Comparison of ENCODE assay signal across 7 cellular contexts in the genomic region with DNA sequence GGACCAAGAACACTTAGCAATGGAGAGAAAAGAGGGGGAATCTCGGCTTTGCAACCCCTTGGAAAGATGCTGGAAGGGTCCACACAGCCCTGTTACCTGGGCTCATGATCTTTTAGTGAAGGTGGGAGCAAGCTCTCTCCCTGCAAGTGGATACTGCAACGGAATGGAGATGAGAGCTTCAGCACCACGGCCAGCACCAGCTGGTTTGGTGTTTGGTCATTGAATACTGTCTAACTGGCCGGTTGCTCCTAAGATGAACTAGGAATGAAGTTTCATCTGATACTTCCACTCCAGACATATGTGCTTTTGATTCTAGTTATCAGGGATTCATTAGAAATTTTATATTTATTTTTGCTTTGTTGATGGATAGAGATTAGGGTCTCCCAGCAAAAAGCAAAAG. TPM values are rescaled to one million over a fixed set of nuclear protein-coding genes. Genes with fewer than 3 reads are reported as not detected.
A peak's percentile ranks its signal among the peaks of the same experiment; 100 is the strongest.
DNase-seq lines count a peak whose midpoint lies in the region; ATAC-seq and TF ChIP-seq lines count a peak whose summit lies in the region.

No MANE protein-coding gene starts in this region.

- H3K4me1 ChIP-seq in GM23338 (ENCODE audit: insufficient read depth): peaks cover 12% of the 10 kb centered on the region

- intact Hi-C loops in activated T-helper 1 cell treated with anti-CD3 and anti-CD28 coated beads, Interleukin-12 subunit alpha, Interleukin-12 subunit beta, Interleukin-2, Interleukin-4 antibody, amounts not matched to agents 30 ng/mL and 10 ng/mL and 1 ng/mL, durations not matched to agents 14 hours and 24 hours and 36 hours (cut with micrococcal nuclease): no loop called here

- no peaks in the 10 kb centered on the region for H3K9me2 ChIP-seq in GM23338 (ENCODE audit: insufficient read depth)

- no peak overlapping the region for H2AFZ ChIP-seq in GM23338

- no peak overlapping the region for H3K27ac ChIP-seq in GM23338 (ENCODE audit: low read depth)

- H3F3A ChIP-seq in GM23338 (replicated peaks; ENCODE audit: low read depth): no peaks in the 10 kb centered on the region

- no peak overlapping the region for H3K4me3 Mint-ChIP-seq in GM23338
- H3K4me3 Mint-ChIP-seq in mesothelial cell of epicardium: no peak overlapping the region
- H3K4me3 Mint-ChIP-seq in activated T-helper 1 cell treated with anti-CD3 and anti-CD28 coated beads, Interleukin-12 subunit alpha, Interleukin-12 subunit beta, Interleukin-2, Interleukin-4 antibody, amounts not matched to agents 30 ng/mL and 10 ng/mL and 1 ng/mL, durations not matched to agents 14 hours and 24 hours and 36 hours: no peak overlapping the region

- no peaks in the 10 kb centered on the region for H4K20me1 ChIP-seq in GM23338 (replicated peaks; ENCODE audit: insufficient read depth)

- no peak overlapping the region for H3K27ac Mint-ChIP-seq in GM23338
- no peak overlapping the region for H3K27ac Mint-ChIP-seq in mesothelial cell of epicardium
- H3K27ac Mint-ChIP-seq in activated T-helper 1 cell treated with anti-CD3 and anti-CD28 coated beads, Interleukin-12 subunit alpha, Interleukin-12 subunit beta, Interleukin-2, Interleukin-4 antibody, amounts not matched to agents 30 ng/mL and 10 ng/mL and 1 ng/mL, durations not matched to agents 14 hours and 24 hours and 36 hours: no peak overlapping the region

- TF ChIP-seq CTCF in GM23338 (conservative IDR thresholded peaks at IDR 0.05; ENCODE audit: low read depth in 2 of 2) (no peak), mesothelial cell of epicardium (IDR thresholded peaks at IDR 0.05; ENCODE audit: unreplicated experiment) (no peak)

- H3K36me3 Mint-ChIP-seq in GM23338 (ENCODE audit: low read depth) (no peaks in the 10 kb centered on the region), mesothelial cell of epicardium (no peaks in the 10 kb centered on the region)
- H3K36me3 Mint-ChIP-seq in activated T-helper 1 cell treated with anti-CD3 and anti-CD28 coated beads, Interleukin-12 subunit alpha, Interleukin-12 subunit beta, Interleukin-2, Interleukin-4 antibody, amounts not matched to agents 30 ng/mL and 10 ng/mL and 1 ng/mL, durations not matched to agents 14 hours and 24 hours and 36 hours (ENCODE audit: low read depth): no peaks in the 10 kb centered on the region

- DNase-seq in GM23338 (ENCODE audit: low spot score): peak; percentile 87
- peak; percentile 25 for DNase-seq in NAMALWA (ENCODE audit: low spot score)
- peak; percentile 15 to 47 for DNase-seq in dermis microvascular lymphatic vessel endothelial cell (ENCODE audit: low read depth in 2 of 2)
- peak; percentile 39 to 75 for DNase-seq in mesothelial cell of epicardium (ENCODE audit: low spot score in 2 of 2, unreplicated experiment in 2 of 2)
- no peak for DNase-seq in activated T-helper 1 cell treated with anti-CD3 and anti-CD28 coated beads, Interleukin-12 subunit alpha, Interleukin-12 subunit beta, Interleukin-2, Interleukin-4 antibody, amounts not matched to agents 30 ng/mL and 10 ng/mL and 1 ng/mL, durations not matched to agents 14 hours and 24 hours and 36 hours (ENCODE audit: low spot score)
- no peak for DNase-seq in stimulated activated CD4-positive, alpha-beta T cell treated with anti-CD3 and anti-CD28 coated beads, Interleukin-12 subunit alpha, Interleukin-12 subunit beta, amount 100 ng/mL, for 4 hours
- DNase-seq in activated naive CD4-positive, alpha-beta T cell (lab: John Stamatoyannopoulos, UW): no peak

- no peaks in the 10 kb centered on the region for H3K79me2 ChIP-seq in GM23338 (replicated peaks; ENCODE audit: insufficient read depth)

- H3K36me3 ChIP-seq in GM23338 (ENCODE audit: insufficient read depth): no peaks in the 10 kb centered on the region

- no peak overlapping the region for H3K4me2 ChIP-seq in GM23338

- H3K4me1 Mint-ChIP-seq in GM23338: peaks cover 19% of the 10 kb centered on the region
- no peaks in the 10 kb centered on the region for H3K4me1 Mint-ChIP-seq in mesothelial cell of epicardium
- H3K4me1 Mint-ChIP-seq in activated T-helper 1 cell treated with anti-CD3 and anti-CD28 coated beads, Interleukin-12 subunit alpha, Interleukin-12 subunit beta, Interleukin-2, Interleukin-4 antibody, amounts not matched to agents 30 ng/mL and 10 ng/mL and 1 ng/mL, durations not matched to agents 14 hours and 24 hours and 36 hours (ENCODE audit: low read depth): no peaks in the 10 kb centered on the region

- ATAC-seq in GM23338: peak; percentile 59

- peaks cover 16% of the 10 kb centered on the region for H3K27me3 Mint-ChIP-seq in GM23338 (ENCODE audit: insufficient read depth, low read depth, poor library complexity)
- H3K27me3 Mint-ChIP-seq in mesothelial cell of epicardium (ENCODE audit: low read depth): peaks cover 78% of the 10 kb centered on the region
- peaks cover 9% of the 10 kb centered on the region for H3K27me3 Mint-ChIP-seq in activated T-helper 1 cell treated with anti-CD3 and anti-CD28 coated beads, Interleukin-12 subunit alpha, Interleukin-12 subunit beta, Interleukin-2, Interleukin-4 antibody, amounts not matched to agents 30 ng/mL and 10 ng/mL and 1 ng/mL, durations not matched to agents 14 hours and 24 hours and 36 hours (ENCODE audit: insufficient read depth)

- H3K27me3 ChIP-seq in GM23338 (ENCODE audit: insufficient read depth): no peaks in the 10 kb centered on the region

- H3K4me3 ChIP-seq in GM23338: no peak overlapping the region

- H3K9me3 Mint-ChIP-seq in GM23338 (no peaks in the 10 kb centered on the region), mesothelial cell of epicardium (no peaks in the 10 kb centered on the region)
- H3K9me3 Mint-ChIP-seq in activated T-helper 1 cell treated with anti-CD3 and anti-CD28 coated beads, Interleukin-12 subunit alpha, Interleukin-12 subunit beta, Interleukin-2, Interleukin-4 antibody, amounts not matched to agents 30 ng/mL and 10 ng/mL and 1 ng/mL, durations not matched to agents 14 hours and 24 hours and 36 hours: no peaks in the 10 kb centered on the region

TF ChIP-seq in GM23338, 12 proteins besides CTCF, POLR2A, EP300 and RAD21:
- no peak for TF ChIP-seq JUNB (IDR thresholded peaks at IDR 0.05; ENCODE audit: unreplicated experiment)
- TF ChIP-seq, protein P1, sequence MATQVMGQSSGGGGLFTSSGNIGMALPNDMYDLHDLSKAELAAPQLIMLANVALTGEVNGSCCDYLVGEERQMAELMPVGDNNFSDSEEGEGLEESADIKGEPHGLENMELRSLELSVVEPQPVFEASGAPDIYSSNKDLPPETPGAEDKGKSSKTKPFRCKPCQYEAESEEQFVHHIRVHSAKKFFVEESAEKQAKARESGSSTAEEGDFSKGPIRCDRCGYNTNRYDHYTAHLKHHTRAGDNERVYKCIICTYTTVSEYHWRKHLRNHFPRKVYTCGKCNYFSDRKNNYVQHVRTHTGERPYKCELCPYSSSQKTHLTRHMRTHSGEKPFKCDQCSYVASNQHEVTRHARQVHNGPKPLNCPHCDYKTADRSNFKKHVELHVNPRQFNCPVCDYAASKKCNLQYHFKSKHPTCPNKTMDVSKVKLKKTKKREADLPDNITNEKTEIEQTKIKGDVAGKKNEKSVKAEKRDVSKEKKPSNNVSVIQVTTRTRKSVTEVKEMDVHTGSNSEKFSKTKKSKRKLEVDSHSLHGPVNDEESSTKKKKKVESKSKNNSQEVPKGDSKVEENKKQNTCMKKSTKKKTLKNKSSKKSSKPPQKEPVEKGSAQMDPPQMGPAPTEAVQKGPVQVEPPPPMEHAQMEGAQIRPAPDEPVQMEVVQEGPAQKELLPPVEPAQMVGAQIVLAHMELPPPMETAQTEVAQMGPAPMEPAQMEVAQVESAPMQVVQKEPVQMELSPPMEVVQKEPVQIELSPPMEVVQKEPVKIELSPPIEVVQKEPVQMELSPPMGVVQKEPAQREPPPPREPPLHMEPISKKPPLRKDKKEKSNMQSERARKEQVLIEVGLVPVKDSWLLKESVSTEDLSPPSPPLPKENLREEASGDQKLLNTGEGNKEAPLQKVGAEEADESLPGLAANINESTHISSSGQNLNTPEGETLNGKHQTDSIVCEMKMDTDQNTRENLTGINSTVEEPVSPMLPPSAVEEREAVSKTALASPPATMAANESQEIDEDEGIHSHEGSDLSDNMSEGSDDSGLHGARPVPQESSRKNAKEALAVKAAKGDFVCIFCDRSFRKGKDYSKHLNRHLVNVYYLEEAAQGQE (IDR thresholded peaks at IDR 0.05; ENCODE audit: unreplicated experiment): peak; percentile 93

RNA-seq across cellular contexts. Expression of gene HTR3A, which starts 16.3 kb away (rescaled TPM):
- total RNA-seq in GM23338 (2014; rRNA removed; shearing (Covaris generic)): 8.1 and 9.7 TPM in 2 replicates
- 5.5 and 5.8 TPM in 2 replicates for polyA plus RNA-seq in GM23338 (2016; fragmentation: Nextera tagmentation; extraction: Ambion mirVana)
- total RNA-seq in dermis microvascular lymphatic vessel endothelial cell (not detected in 2 replicates), mesothelial cell of epicardium (not detected in 3 replicates)
- not detected in 2 replicates for total RNA-seq in activated T-helper 1 cell treated with anti-CD3 and anti-CD28 coated beads, Interleukin-12 subunit alpha, Interleukin-12 subunit beta, Interleukin-2, Interleukin-4 antibody, amounts not matched to agents 30 ng/mL and 10 ng/mL and 1 ng/mL, durations not matched to agents 14 hours and 24 hours and 36 hours

Comparison
In these comparisons a context has a peak if more than half of its experiments do, and no peak if none do; other contexts are left out.
1. DNase-seq: peak in GM23338 (single experiment), NAMALWA (single experiment), dermis microvascular lymphatic vessel endothelial cell (2 of 2) and mesothelial cell of epicardium (2 of 2); none in activated T-helper 1 cell treated with anti-CD3 and anti-CD28 coated beads, Interleukin-12 subunit alpha, Interleukin-12 subunit beta, Interleukin-2, Interleukin-4 antibody, amounts not matched to agents 30 ng/mL and 10 ng/mL and 1 ng/mL, durations not matched to agents 14 hours and 24 hours and 36 hours (single experiment), stimulated activated CD4-positive, alpha-beta T cell treated with anti-CD3 and anti-CD28 coated beads, Interleukin-12 subunit alpha, Interleukin-12 subunit beta, amount 100 ng/mL, for 4 hours (single experiment) and activated naive CD4-positive, alpha-beta T cell (0 of 4).